ENCODE assay signal across 24 cellular contexts in the genomic region with DNA sequence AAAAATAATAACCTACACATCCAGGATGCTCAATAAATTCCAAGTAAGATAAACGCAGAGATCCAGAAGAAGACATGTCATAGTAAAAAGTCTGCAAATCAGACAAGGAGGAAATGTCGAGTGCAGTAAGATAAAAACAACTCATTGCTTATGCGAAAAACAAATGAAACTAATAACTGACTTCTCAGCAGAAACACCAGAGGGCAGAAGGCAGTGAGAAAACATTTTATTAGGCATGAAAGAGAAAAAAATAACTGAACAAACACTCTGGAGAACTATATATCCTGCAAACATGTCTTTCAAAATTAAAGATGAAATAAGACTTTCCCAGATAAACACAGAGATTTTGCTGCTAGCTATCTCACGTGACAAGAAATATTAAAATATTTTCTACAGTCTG.
DNase-seq lines count a peak whose midpoint lies in the region; ATAC-seq and TF ChIP-seq lines count a peak whose summit lies in the region.
"Had no signal": no experiment of that assay in that cellular context is flagged by ENCODE, and none has a peak within 500 bp of the region (broad histone marks: within the 10 kb centered on the region; RNA-seq: fewer than 3 reads in every experiment).

No MANE protein-coding gene starts in this region.

- CTCF ChIA-PET in activated CD8-positive, alpha-beta memory T cell treated with anti-CD3 and anti-CD28 coated beads, Interleukin-2, amount 10 ng/mL, durations not matched to agents 7 days and 5 days (lab: Charles Lee), result no interaction called here

- H2AFZ ChIP-seq in ACC112 (ENCODE audit: low read length, unreplicated experiment) (peak overlapping the region; percentile 12), GM23248 (peak overlapping the region; percentile 55)

- no peak overlapping the region for H3K4me3 Mint-ChIP-seq in activated CD8-positive, alpha-beta memory T cell treated with anti-CD3 and anti-CD28 coated beads, Interleukin-2, amount 10 ng/mL, durations not matched to agents 7 days and 5 days
- H3K4me3 Mint-ChIP-seq: stimulated activated naive CD8-positive, alpha-beta T cell treated with anti-CD3 and anti-CD28 coated beads, Interleukin-15, amount 100 ng/mL, for 72 hours had no signal

- H3F3A ChIP-seq in GM23248 (ENCODE audit: insufficient read depth), result no peaks in the 10 kb centered on the region

- H3K36me3 Mint-ChIP-seq in activated CD8-positive, alpha-beta memory T cell treated with anti-CD3 and anti-CD28 coated beads, Interleukin-2, amount 10 ng/mL, durations not matched to agents 7 days and 5 days, result no peaks in the 10 kb centered on the region

- no peaks in the 10 kb centered on the region for H3K79me2 ChIP-seq in ACC112 (ENCODE audit: control insufficient read depth, insufficient read depth, low read length, unreplicated experiment)
- H3K79me2 ChIP-seq in GM23248 (ENCODE audit: insufficient read depth), result no peaks in the 10 kb centered on the region

- H3K4me2 ChIP-seq in GM23248 (ENCODE audit: unreplicated experiment), result no peak overlapping the region
- H3K4me2 ChIP-seq: KMS-11 had no signal

- H3K27me3 Mint-ChIP-seq in activated CD8-positive, alpha-beta memory T cell treated with anti-CD3 and anti-CD28 coated beads, Interleukin-2, amount 10 ng/mL, durations not matched to agents 7 days and 5 days, result no peaks in the 10 kb centered on the region
- H3K27me3 Mint-ChIP-seq: stimulated activated naive CD8-positive, alpha-beta T cell treated with anti-CD3 and anti-CD28 coated beads, Interleukin-15, amount 100 ng/mL, for 72 hours had no signal

- no peak overlapping the region for H3K9ac ChIP-seq in GM23248
- H3K9ac ChIP-seq: KMS-11 had no signal

- no peaks in the 10 kb centered on the region for H3K9me2 ChIP-seq in GM23248 (ENCODE audit: insufficient read depth)

- TF ChIP-seq CTCF in VCaP (conservative IDR thresholded peaks at IDR 0.05), result peak; percentile 43; the same call in 1 of the 2 replicates
- peak; percentile 42 for TF ChIP-seq CTCF in fibroblast of the aortic adventitia (IDR thresholded peaks at IDR 0.05; ENCODE audit: insufficient read depth, low read length)

- in situ Hi-C loops in GM23248 (cut with MboI), result no loop called here

- no peaks in the 10 kb centered on the region for H3K4me1 Mint-ChIP-seq in activated CD8-positive, alpha-beta memory T cell treated with anti-CD3 and anti-CD28 coated beads, Interleukin-2, amount 10 ng/mL, durations not matched to agents 7 days and 5 days
- H3K4me1 Mint-ChIP-seq: stimulated activated naive CD8-positive, alpha-beta T cell treated with anti-CD3 and anti-CD28 coated beads, Interleukin-15, amount 100 ng/mL, for 72 hours had no signal

- no peak overlapping the region for H3K4me3 ChIP-seq in ACC112 (ENCODE audit: low read depth, low read length)
- no peak overlapping the region for H3K4me3 ChIP-seq in GM23248
- no peak overlapping the region for H3K4me3 ChIP-seq in fibroblast of the aortic adventitia (ENCODE audit: low read depth, low read length)
- H3K4me3 ChIP-seq: colonic mucosa, mucosa of descending colon, sigmoid colon, SK-N-MC, upper lobe of left lung had no signal

- 62 to 63% methylated on average over 4 of the region's 4 CpGs for WGBS in GM23248 (ENCODE audit: low coverage in 1 of 2, low lambda C conversion rate in 2 of 2, missing lambda C conversion rate in 2 of 2), 2 experiments

- H3K27me3 ChIP-seq in ACC112 (ENCODE audit: insufficient read depth, low read length) (no peaks in the 10 kb centered on the region), GM23248 (replicated peaks; ENCODE audit: insufficient read depth) (no peaks in the 10 kb centered on the region)
- H3K27me3 ChIP-seq: colonic mucosa, neutrophil, sigmoid colon, upper lobe of left lung had no signal

- no peaks in the 10 kb centered on the region for H3K4me1 ChIP-seq in ACC112 (ENCODE audit: control insufficient read depth, insufficient read depth, low read length, unreplicated experiment)
- H3K4me1 ChIP-seq in GM23248 (ENCODE audit: insufficient read depth), result no peaks in the 10 kb centered on the region
- H3K4me1 ChIP-seq: Caco-2, colonic mucosa, sigmoid colon, upper lobe of left lung had no signal

- no peaks in the 10 kb centered on the region for H3K9me3 Mint-ChIP-seq in activated CD8-positive, alpha-beta memory T cell treated with anti-CD3 and anti-CD28 coated beads, Interleukin-2, amount 10 ng/mL, durations not matched to agents 7 days and 5 days (ENCODE audit: low read depth)

- H3K9me3 ChIP-seq in GM23248 (ENCODE audit: low read depth), result no peaks in the 10 kb centered on the region
- H3K9me3 ChIP-seq: Caco-2, colonic mucosa, mucosa of descending colon, neutrophil, sigmoid colon, upper lobe of left lung had no signal

- DNase-seq in GM23248 (peak; percentile 41), fibroblast of the aortic adventitia (ENCODE audit: low read depth) (peak; percentile 15), NCI-H146 (lab: John Stamatoyannopoulos, UW) (no peak)
- DNase-seq in activated CD8-positive, alpha-beta memory T cell treated with anti-CD3 and anti-CD28 coated beads, Interleukin-2, amount 10 ng/mL, durations not matched to agents 7 days and 5 days, result no peak
- no peak for DNase-seq in stimulated activated CD4-positive, alpha-beta T cell treated with anti-CD3 and anti-CD28 coated beads, Interleukin-15, amount 100 ng/mL, for 24 hours
- DNase-seq: activated CD4-positive, alpha-beta T cell treated with anti-CD3 and anti-CD28 coated beads for 4 hours; activated CD8-positive, alpha-beta memory T cell treated with anti-CD3 and anti-CD28 coated beads, Interleukin-2, amount 50 U/mL, for 4 hours; activated gamma-delta T cell; aorta; Caco-2; colonic mucosa; mucosa of descending colon; NCI-H1105; sigmoid colon; stimulated activated CD4-positive, alpha-beta T cell treated with anti-CD3 and anti-CD28 coated beads, Interleukin-2, amount 100 ng/mL, for 24 hours; stimulated activated naive CD8-positive, alpha-beta T cell treated with anti-CD3 and anti-CD28 coated beads, Interleukin-15, amount 100 ng/mL, for 72 hours; T1000; upper lobe of left lung had no signal

- no peaks in the 10 kb centered on the region for H4K20me1 ChIP-seq in GM23248 (ENCODE audit: insufficient read depth)

- H3K36me3 ChIP-seq in ACC112 (ENCODE audit: insufficient read depth, low read length) (no peaks in the 10 kb centered on the region), GM23248 (ENCODE audit: low read depth) (no peaks in the 10 kb centered on the region)
- H3K36me3 ChIP-seq: colonic mucosa, neutrophil, sigmoid colon, upper lobe of left lung had no signal

- H3K27ac ChIP-seq in ACC112 (ENCODE audit: low read depth, low read length) (no peak overlapping the region), GM23248 (no peak overlapping the region), VCaP (no peak overlapping the region)
- H3K27ac ChIP-seq: colonic mucosa, KMS-11, neutrophil, sigmoid colon, SK-N-MC, upper lobe of left lung had no signal

- ATAC-seq in activated CD8-positive, alpha-beta memory T cell treated with anti-CD3 and anti-CD28 coated beads, Interleukin-2, amount 10 ng/mL, durations not matched to agents 7 days and 5 days, result no peak
- ATAC-seq in GM21717 (IDR thresholded peaks at IDR 0.05; ENCODE audit: unreplicated experiment), result no peak
- ATAC-seq: mucosa of descending colon; stimulated activated naive CD8-positive, alpha-beta T cell treated with anti-CD3 and anti-CD28 coated beads, Interleukin-15, amount 100 ng/mL, for 72 hours had no signal

- H3K27ac Mint-ChIP-seq in activated CD8-positive, alpha-beta memory T cell treated with anti-CD3 and anti-CD28 coated beads, Interleukin-2, amount 10 ng/mL, durations not matched to agents 7 days and 5 days, result no peak overlapping the region
- H3K27ac Mint-ChIP-seq: stimulated activated naive CD8-positive, alpha-beta T cell treated with anti-CD3 and anti-CD28 coated beads, Interleukin-15, amount 100 ng/mL, for 72 hours had no signal

Comparison
In these comparisons a context has a peak if more than half of its experiments do, and no peak if none do; other contexts are left out.
1. DNase-seq: peak in GM23248 (single experiment) and fibroblast of the aortic adventitia (single experiment); none in activated CD8-positive, alpha-beta memory T cell treated with anti-CD3 and anti-CD28 coated beads, Interleukin-2, amount 10 ng/mL, durations not matched to agents 7 days and 5 days (single experiment), NCI-H146 (single experiment) and stimulated activated CD4-positive, alpha-beta T cell treated with anti-CD3 and anti-CD28 coated beads, Interleukin-15, amount 100 ng/mL, for 24 hours (single experiment).